In genomic region chr20:62953167-62953838, GRCh38 we compare ENCODE assay signal across 8 cellular contexts. TPM values are rescaled to one million over a fixed set of nuclear protein-coding genes. Genes with fewer than 3 reads are reported as not detected.
A peak's percentile ranks its signal among the peaks of the same experiment; 100 is the strongest.
DNase-seq lines count a peak whose midpoint lies in the region; TF ChIP-seq lines count a peak whose summit lies in the region.

No MANE protein-coding gene starts in this region.

- DNase-seq in OCI-M1 (lab: John Stamatoyannopoulos, UW) (peak; percentile 27), glutamatergic neuron (peak; percentile 14), skeletal muscle cell (ENCODE audit: low read depth) (no peak), retina (no peak), mesenteric fat pad (ENCODE audit: low spot score) (no peak), NCI-H1417 treated with DMSO at 0.1 percent for 48 hours (lab: John Stamatoyannopoulos, UW) (no peak)
- DNase-seq in stimulated activated CD4-positive, alpha-beta T cell treated with anti-CD3 and anti-CD28 coated beads, Interleukin-15, amount 100 ng/mL, for 24 hours = no peak

- H3K4me3 ChIP-seq in GM12875 (ENCODE audit: low read depth, low read length) (peak overlapping the region; percentile 66), skeletal muscle cell (ENCODE audit: low read depth, low read length) (peak overlapping the region; percentile 16)

- H3K36me3 Mint-ChIP-seq in glutamatergic neuron (ENCODE audit: unreplicated experiment) = peaks cover 12% of the 10 kb centered on the region

- no peak overlapping the region for H3K4me3 Mint-ChIP-seq in glutamatergic neuron (ENCODE audit: unreplicated experiment)

- peaks cover 1% of the 10 kb centered on the region for H3K4me1 Mint-ChIP-seq in glutamatergic neuron (ENCODE audit: low read depth, unreplicated experiment)

- H3K9me3 Mint-ChIP-seq in glutamatergic neuron (ENCODE audit: unreplicated experiment) = no peaks in the 10 kb centered on the region

- H3K27me3 Mint-ChIP-seq in glutamatergic neuron (ENCODE audit: unreplicated experiment) = peaks cover 7% of the 10 kb centered on the region

- TF ChIP-seq CTCF in GM12875 (IDR thresholded peaks at IDR 0.05; ENCODE audit: borderline replicate concordance, insufficient read depth, low read depth, low read length) (no peak), glutamatergic neuron (IDR thresholded peaks at IDR 0.05; ENCODE audit: partially characterized antibody, unreplicated experiment) (no peak)

- H3K27ac Mint-ChIP-seq in glutamatergic neuron (ENCODE audit: unreplicated experiment) = no peak overlapping the region

RNA-seq across cellular contexts. Expression of gene SLC17A9, which starts 0.8 kb away (rescaled TPM):
- total RNA-seq in glutamatergic neuron (ENCODE audit: unreplicated experiment) (1.8 TPM), mesenteric fat pad (12.7 TPM)

RNA-seq across cellular contexts. Expression of gene GID8, which starts 15.4 kb away (rescaled TPM):
- total RNA-seq in glutamatergic neuron (ENCODE audit: unreplicated experiment) (57.8 TPM), mesenteric fat pad (22.6 TPM)

RNA-seq across cellular contexts. Expression of gene DIDO1, which starts 27.0 kb away (rescaled TPM):
- total RNA-seq in glutamatergic neuron (ENCODE audit: unreplicated experiment) (77.8 TPM), mesenteric fat pad (39.0 TPM)

RNA-seq across cellular contexts. Expression of gene BHLHE23, which starts 53.5 kb away (rescaled TPM):
- total RNA-seq in glutamatergic neuron (ENCODE audit: unreplicated experiment) (23.9 TPM), mesenteric fat pad (not detected)

Comparison
In these comparisons a context has a peak if more than half of its experiments do, and no peak if none do; other contexts are left out.
1. DNase-seq: peak in OCI-M1 (single experiment) and glutamatergic neuron (single experiment); none in skeletal muscle cell (single experiment), retina (single experiment), mesenteric fat pad (single experiment), stimulated activated CD4-positive, alpha-beta T cell treated with anti-CD3 and anti-CD28 coated beads, Interleukin-15, amount 100 ng/mL, for 24 hours (single experiment) and NCI-H1417 treated with DMSO at 0.1 percent for 48 hours (single experiment).